18 cellular contexts compared by ENCODE assay signal in genomic region chr2:216984937-216985336, GRCh38.
DNase-seq lines count a peak whose midpoint lies in the region; ATAC-seq and TF ChIP-seq lines count a peak whose summit lies in the region.
"Had no signal": no experiment of that assay in that cellular context is flagged by ENCODE, and none has a peak within 500 bp of the region (broad histone marks: within the 10 kb centered on the region; RNA-seq: fewer than 3 reads in every experiment).

No MANE protein-coding gene starts in this region.

- H3K9me3 ChIP-seq in right lobe of liver (no peaks in the 10 kb centered on the region), tibial artery (no peaks in the 10 kb centered on the region), lower lobe of right lung (no peaks in the 10 kb centered on the region)

- no peaks in the 10 kb centered on the region for H3K36me3 ChIP-seq in right lobe of liver
- no peaks in the 10 kb centered on the region for H3K36me3 ChIP-seq in tibial artery
- no peaks in the 10 kb centered on the region for H3K36me3 ChIP-seq in lower lobe of right lung

- ATAC-seq in right lobe of liver (peak; percentile 90 to 97 (median 92)), lower lobe of right lung (no peak)
- ATAC-seq in stimulated activated naive CD8-positive, alpha-beta T cell treated with anti-CD3 and anti-CD28 coated beads, Interleukin-15, Interleukin-2, amounts not matched to agents 100 U/mL and 50 U/mL, for 24 hours, result no peak
- ATAC-seq: Panc1 had no signal

- no peak for TF ChIP-seq POLR2A in right lobe of liver (IDR thresholded peaks at IDR 0.05)

- DNase-seq in DMS53 (lab: John Stamatoyannopoulos, UW), result peak; percentile 24
- DNase-seq in DMS53 treated with DMSO at 0.1 percent for 48 hours (lab: John Stamatoyannopoulos, UW; ENCODE audit: unreplicated experiment), result no peak
- DNase-seq in amniotic epithelial cell (ENCODE audit: low read depth), result peak; percentile 21
- DNase-seq in right lobe of liver, result peak in 2 of 3 donors; percentile 23 to 78
- DNase-seq in tibial artery, result peak; percentile 79 to 93
- no peak for DNase-seq in stimulated activated naive CD8-positive, alpha-beta T cell treated with anti-CD3 and anti-CD28 coated beads, Interleukin-15, Interleukin-2, amounts not matched to agents 100 U/mL and 50 U/mL, for 24 hours
- DNase-seq in lower lobe of right lung, result no peak
- DNase-seq: CD8-positive, alpha-beta memory T cell; DMS 273 treated with DMSO at 0.1 percent for 48 hours; DND-41; HCEC 1CT; MM.1S; NCI-H1048; NCI-H446 treated with DMSO at 0.1 percent for 48 hours had no signal

- H3K27me3 ChIP-seq in right lobe of liver (no peaks in the 10 kb centered on the region), tibial artery (no peaks in the 10 kb centered on the region), lower lobe of right lung (ENCODE audit: low read depth) (peaks cover 5% of the 10 kb centered on the region)

- H3K4me3 ChIP-seq in right lobe of liver, result no peak overlapping the region
- no peak overlapping the region for H3K4me3 ChIP-seq in tibial artery
- no peak overlapping the region for H3K4me3 ChIP-seq in lower lobe of right lung

- 41% methylated on average over 2 of the region's 2 CpGs for WGBS in right lobe of liver (ENCODE audit: insufficient coverage, low coverage, low lambda C conversion rate, missing lambda C conversion rate)

- H3K27ac ChIP-seq in right lobe of liver (peak overlapping the region in 1 of 3 donors; percentile 30), tibial artery (peak overlapping the region; percentile 57 to 78), lower lobe of right lung (no peak overlapping the region)
- H3K27ac ChIP-seq: 22Rv1, C4-2B, KMS-11 had no signal

- intact Hi-C loops in right lobe of liver (cut with DNase I), result no loop called here
- intact Hi-C loops in tibial artery (cut with DNase I; ENCODE audit: low total_unique reads), result loop anchor here (10.0 kb wide), 1 partner anchor 290 kb away; the partner anchor contains the start of gene IGFBP5
- intact Hi-C loops in lower lobe of right lung (cut with DNase I), result no loop called here

- H3K4me1 ChIP-seq in right lobe of liver (peaks cover 0 to 10% (median 0%) of the 10 kb centered on the region in 4 donors), tibial artery (peaks cover 0 to 49% (median 19%) of the 10 kb centered on the region in 4 donors), lower lobe of right lung (no peaks in the 10 kb centered on the region)

- TF ChIP-seq CTCF in right lobe of liver (IDR thresholded peaks at IDR 0.05) (no peak), tibial artery (IDR thresholded peaks at IDR 0.05) (no peak), lower lobe of right lung (IDR thresholded peaks at IDR 0.05) (no peak)

Comparison
In these comparisons a context has a peak if more than half of its experiments do, and no peak if none do; other contexts are left out.
1. DNase-seq: peak in DMS53 (single experiment), amniotic epithelial cell (single experiment), right lobe of liver (2 of 3) and tibial artery (2 of 2); none in DMS53 treated with DMSO at 0.1 percent for 48 hours (single experiment), stimulated activated naive CD8-positive, alpha-beta T cell treated with anti-CD3 and anti-CD28 coated beads, Interleukin-15, Interleukin-2, amounts not matched to agents 100 U/mL and 50 U/mL, for 24 hours (single experiment) and lower lobe of right lung (single experiment).
2. ATAC-seq: peak in right lobe of liver (4 of 4); none in stimulated activated naive CD8-positive, alpha-beta T cell treated with anti-CD3 and anti-CD28 coated beads, Interleukin-15, Interleukin-2, amounts not matched to agents 100 U/mL and 50 U/mL, for 24 hours (single experiment) and lower lobe of right lung (0 of 2).